In genomic region chr22:50640857-50641647, GRCh38 we compare ENCODE assay signal across 16 cellular contexts. TPM values are rescaled to one million over a fixed set of nuclear protein-coding genes. Genes with fewer than 3 reads are reported as not detected.
DNase-seq lines count a peak whose midpoint lies in the region; ATAC-seq and TF ChIP-seq lines count a peak whose summit lies in the region.
"Had no signal": no experiment of that assay in that cellular context is flagged by ENCODE, and none has a peak within 500 bp of the region (broad histone marks: within the 10 kb centered on the region; RNA-seq: fewer than 3 reads in every experiment).

No MANE protein-coding gene starts in this region.

- intact Hi-C loops in psoas muscle (cut with DNase I) (no loop called here), breast epithelium (cut with DNase I; ENCODE audit: low total_unique reads) (no loop called here)

- no peak overlapping the region for H3K9ac ChIP-seq in endodermal cell (ENCODE audit: extremely low read depth, low read length, poor library complexity, severe bottlenecking)

- no peak for TF ChIP-seq POLR2A in breast epithelium (IDR thresholded peaks at IDR 0.05)

- H3K36me3 Mint-ChIP-seq in endodermal cell (ENCODE audit: low read depth), result no peaks in the 10 kb centered on the region

- H3K9me3 Mint-ChIP-seq in endodermal cell, result peaks cover 10% of the 10 kb centered on the region
- H3K9me3 Mint-ChIP-seq: T-helper 1 cell treated with Interleukin-12 subunit alpha and Interleukin-12 subunit beta and Interleukin-4 antibody, amounts not matched to agents 30 μg/mL and 1 μg/mL, for 36 hours had no signal

- CTCF ChIA-PET in HEK293 (lab: Yijun Ruan, JAX), result interaction anchor here (0.6 to 1.5 kb wide), 8 partner anchors 11 to 289 kb away, joined by 3 to 8 read pairs (median 3); partner anchors contain the start of gene ARSA

- peaks cover 11% of the 10 kb centered on the region for H3K27me3 Mint-ChIP-seq in endodermal cell (ENCODE audit: insufficient read depth)

- no peaks in the 10 kb centered on the region for H3K4me1 ChIP-seq in HEK293 (ENCODE audit: control insufficient read depth, insufficient read depth, low read length)
- H3K4me1 ChIP-seq in endodermal cell (ENCODE audit: control insufficient read depth, insufficient read depth, low read length), result no peaks in the 10 kb centered on the region
- no peaks in the 10 kb centered on the region for H3K4me1 ChIP-seq in psoas muscle
- H3K4me1 ChIP-seq in breast epithelium, result no peaks in the 10 kb centered on the region
- H3K4me1 ChIP-seq: A549 had no signal

- H3K4me3 ChIP-seq in HEK293 (ENCODE audit: low read depth, low read length) (no peak overlapping the region), endodermal cell (ENCODE audit: low read length) (no peak overlapping the region), psoas muscle (no peak overlapping the region), breast epithelium (no peak overlapping the region)
- H3K4me3 ChIP-seq: A549, skin epidermis had no signal

- ATAC-seq in psoas muscle (peak in 2 of 4 donors; percentile 24 to 44), HG03139 (IDR thresholded peaks at IDR 0.05; ENCODE audit: unreplicated experiment) (no peak), HG03460 (IDR thresholded peaks at IDR 0.05; ENCODE audit: unreplicated experiment) (no peak)
- ATAC-seq: A549 had no signal

- H3K4me3 Mint-ChIP-seq in endodermal cell, result no peak overlapping the region
- H3K4me3 Mint-ChIP-seq: T-helper 1 cell treated with Interleukin-12 subunit alpha and Interleukin-12 subunit beta and Interleukin-4 antibody, amounts not matched to agents 30 μg/mL and 1 μg/mL, for 36 hours had no signal

- peaks cover 3% of the 10 kb centered on the region for H3K4me1 Mint-ChIP-seq in endodermal cell

- in situ Hi-C loops in GM13976 (cut with MboI; ENCODE audit: low sequenced_read_pairs, unreplicated experiment), result no loop called here

- no peak overlapping the region for H3K27ac Mint-ChIP-seq in endodermal cell
- H3K27ac Mint-ChIP-seq: T-helper 1 cell treated with Interleukin-12 subunit alpha and Interleukin-12 subunit beta and Interleukin-4 antibody, amounts not matched to agents 30 μg/mL and 1 μg/mL, for 36 hours had no signal

- WGBS in endodermal cell (ENCODE audit: insufficient coverage in 1 of 2, insufficient read length in 1 of 2), 2 experiments, result 82 to 91% methylated on average over 13 to 15 of the region's 15 CpGs
- WGBS in psoas muscle, 3 donors, result 58 to 62% (median 60%) methylated on average over 15 of the region's 15 CpGs

- no peak overlapping the region for H3K27ac ChIP-seq in HEK293 (ENCODE audit: extremely low read depth, low read depth, low read length)
- H3K27ac ChIP-seq in endodermal cell (ENCODE audit: low read depth, low read length), result peak overlapping the region; percentile 73
- peak overlapping the region; percentile 30 for H3K27ac ChIP-seq in layer of hippocampus (ENCODE audit: low read depth, low read length)
- peak overlapping the region; percentile 41 for H3K27ac ChIP-seq in psoas muscle
- H3K27ac ChIP-seq in breast epithelium, result no peak overlapping the region
- H3K27ac ChIP-seq: A549 had no signal

- POLR2A ChIA-PET in HEK293 (lab: Yijun Ruan, JAX), result interaction anchor here (0.8 to 1.3 kb wide), 2 partner anchors 11 to 13 kb away, joined by 3 read pairs; partner anchors contain the start of gene ARSA

- peaks cover 30% of the 10 kb centered on the region for H3K27me3 ChIP-seq in endodermal cell (ENCODE audit: control insufficient read depth, insufficient read depth, low read length, poor library complexity, severe bottlenecking)
- H3K27me3 ChIP-seq in layer of hippocampus (ENCODE audit: control insufficient read depth, insufficient read depth, low read length), result peaks cover 2% of the 10 kb centered on the region
- peaks cover 0 to 34% (median 6%) of the 10 kb centered on the region in 3 donors for H3K27me3 ChIP-seq in psoas muscle (ENCODE audit: insufficient read depth in 3 of 3, low read length in 2 of 3)
- peaks cover 0 to 12% of the 10 kb centered on the region in 2 donors for H3K27me3 ChIP-seq in breast epithelium

- no peak for TF ChIP-seq CTCF in HEK293 (tag by site-specific recombination; IDR thresholded peaks at IDR 0.05)
- TF ChIP-seq CTCF in endodermal cell (conservative IDR thresholded peaks at IDR 0.05), result no peak
- no peak for TF ChIP-seq CTCF in psoas muscle (IDR thresholded peaks at IDR 0.05)
- no peak for TF ChIP-seq CTCF in breast epithelium (IDR thresholded peaks at IDR 0.05)
- TF ChIP-seq CTCF in GM13976 (IDR thresholded peaks at IDR 0.05; ENCODE audit: borderline replicate concordance, control extremely low read depth, extremely low read depth, insufficient read depth, missing control alignments), result no peak

- DNase-seq in endodermal cell (no peak), psoas muscle (no peak), breast epithelium (ENCODE audit: low spot score in 2 of 2) (no peak), GM13976 (ENCODE audit: low spot score) (no peak)
- DNase-seq: activated CD4-positive, alpha-beta T cell treated with anti-CD3 and anti-CD28 coated beads, Interleukin-2, amount 50 U/mL, for 48 hours; activated naive CD4-positive, alpha-beta T cell; Calu3; NCI-H1417; stimulated activated CD4-positive, alpha-beta T cell treated with anti-CD3 and anti-CD28 coated beads, Interleukin-4, amount 100 ng/mL, for 1 hour had no signal

- H3K9me3 ChIP-seq in HEK293 (ENCODE audit: control insufficient read depth, insufficient read depth, low read depth, low read length) (no peaks in the 10 kb centered on the region), endodermal cell (ENCODE audit: control insufficient read depth, low read length) (peaks cover 8% of the 10 kb centered on the region), psoas muscle (no peaks in the 10 kb centered on the region), breast epithelium (no peaks in the 10 kb centered on the region)
- H3K9me3 ChIP-seq: A549 had no signal

- H3K36me3 ChIP-seq in HEK293 (ENCODE audit: control insufficient read depth in 2 of 2, insufficient read depth in 1 of 2, low read length in 2 of 2), result no peaks in the 10 kb centered on the region
- H3K36me3 ChIP-seq in endodermal cell (ENCODE audit: control insufficient read depth, insufficient read depth, low read length), result no peaks in the 10 kb centered on the region
- H3K36me3 ChIP-seq in psoas muscle (ENCODE audit: insufficient read depth in 1 of 2, low read depth in 1 of 2), result no peaks in the 10 kb centered on the region
- no peaks in the 10 kb centered on the region for H3K36me3 ChIP-seq in breast epithelium

TF ChIP-seq in HEK293, 187 proteins besides CTCF, POLR2A, EP300 and RAD21:
- TF ChIP-seq TSHZ1 (tag by site-specific recombination; IDR thresholded peaks at IDR 0.05; ENCODE audit: borderline replicate concordance) (no peak), ZIC2 (tag by site-specific recombination; IDR thresholded peaks at IDR 0.05) (peak; percentile 27; the same call in 1 of the 2 replicates)
TF ChIP-seq in HEK293: peak in this region for 1.

RNA-seq across cellular contexts. Expression of gene ARSA, which starts 13.1 kb away (rescaled TPM):
- 10 to 100 TPM; 28.6 to 30.6 TPM for total RNA-seq in endodermal cell
- 26.8 TPM for polyA plus RNA-seq in endodermal cell (2013, experiment 1 of 2)
- 23.1 TPM for polyA plus RNA-seq in endodermal cell (2013, experiment 2 of 2)
- 10 to 100 TPM in 2 of 4 donors, 1 to 10 TPM in 2; 8.8 to 13.6 (median 10.4) TPM for total RNA-seq in psoas muscle
- 10 to 100 TPM in 1 of 3 donors, 1 to 10 TPM in 2; 8.3 to 11.7 (median 9.8) TPM for polyA plus RNA-seq in psoas muscle
- 10 to 100 TPM; 23.8 to 39.0 (median 36.3) TPM for total RNA-seq in breast epithelium

RNA-seq across cellular contexts. Expression of gene SHANK3, which starts 31.6 kb away (rescaled TPM):
- total RNA-seq in endodermal cell (10 to 100 TPM in 1 of 2 donors, 1 to 10 TPM in 1; 9.4 to 11.1 TPM), psoas muscle (10 to 100 TPM in 3 of 4 donors, 1 to 10 TPM in 1; 7.5 to 16.3 (median 13.5) TPM), breast epithelium (10 to 100 TPM in 1 of 3 donors, 1 to 10 TPM in 2; 4.8 to 28.8 (median 5.9) TPM)
- polyA plus RNA-seq in endodermal cell (2013, experiment 1 of 2), result 9.9 TPM
- 9.9 TPM for polyA plus RNA-seq in endodermal cell (2013, experiment 2 of 2)
- 1 to 10 TPM; 4.2 to 9.3 (median 4.8) TPM for polyA plus RNA-seq in psoas muscle

RNA-seq across cellular contexts. Expression of gene MAPK8IP2, which starts 40.5 kb away (rescaled TPM):
- total RNA-seq in endodermal cell, result 1 to 10 TPM; 1.2 to 1.4 TPM
- 8.8 TPM for polyA plus RNA-seq in endodermal cell (2013, experiment 1 of 2)
- 7.0 TPM for polyA plus RNA-seq in endodermal cell (2013, experiment 2 of 2)
- under 1 TPM; 0.12 to 0.34 (median 0.17) TPM for total RNA-seq in psoas muscle
- under 1 TPM; 0.13 to 0.22 (median 0.15) TPM for polyA plus RNA-seq in psoas muscle
- total RNA-seq in breast epithelium, result 1 to 10 TPM; 1.9 to 2.2 (median 2.0) TPM

RNA-seq across cellular contexts. Expression of gene CHKB, which starts 58.4 kb away (rescaled TPM):
- total RNA-seq in endodermal cell, result 100 to 1,000 TPM; 108 TPM
- 78.8 TPM for polyA plus RNA-seq in endodermal cell (2013, experiment 1 of 2)
- 76.5 TPM for polyA plus RNA-seq in endodermal cell (2013, experiment 2 of 2)
- 10 to 100 TPM; 11.5 to 25.2 (median 16.3) TPM for total RNA-seq in psoas muscle
- polyA plus RNA-seq in psoas muscle, result 10 to 100 TPM; 13.1 to 14.3 (median 13.6) TPM
- 10 to 100 TPM; 53.9 to 77.6 (median 71.4) TPM for total RNA-seq in breast epithelium

Comparison
In these comparisons a context has a peak if more than half of its experiments do, and no peak if none do; other contexts are left out.
1. H3K27ac ChIP-seq: peak in endodermal cell (single experiment), layer of hippocampus (single experiment) and psoas muscle (single experiment); none in HEK293 (single experiment) and breast epithelium (0 of 2).